In the genomic region with DNA sequence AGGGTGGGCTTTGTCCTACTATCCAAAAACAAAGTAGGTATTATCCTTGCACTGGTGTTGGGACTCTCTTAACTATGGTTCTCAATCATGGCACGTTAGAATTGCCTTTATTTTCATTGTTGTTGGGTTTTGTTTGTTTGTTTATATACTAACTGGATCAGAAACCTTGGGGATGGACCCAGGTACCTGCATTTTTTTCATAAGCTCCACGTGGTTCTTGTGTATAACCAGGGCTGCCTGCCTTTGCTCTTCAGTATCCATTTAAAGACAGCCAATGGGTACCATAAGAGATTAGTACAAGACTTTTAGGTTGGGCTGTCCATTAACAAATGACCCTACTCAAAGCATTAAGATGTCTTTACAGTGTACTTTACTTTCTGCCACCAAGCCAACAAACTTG, we compare ENCODE assay signal across 2 cellular contexts.
TF ChIP-seq lines count a peak whose summit lies in the region.

No MANE protein-coding gene starts in this region.

TF ChIP-seq in A549, 52 proteins besides CTCF, POLR2A, EP300 and RAD21:
- TF ChIP-seq, protein P1, sequence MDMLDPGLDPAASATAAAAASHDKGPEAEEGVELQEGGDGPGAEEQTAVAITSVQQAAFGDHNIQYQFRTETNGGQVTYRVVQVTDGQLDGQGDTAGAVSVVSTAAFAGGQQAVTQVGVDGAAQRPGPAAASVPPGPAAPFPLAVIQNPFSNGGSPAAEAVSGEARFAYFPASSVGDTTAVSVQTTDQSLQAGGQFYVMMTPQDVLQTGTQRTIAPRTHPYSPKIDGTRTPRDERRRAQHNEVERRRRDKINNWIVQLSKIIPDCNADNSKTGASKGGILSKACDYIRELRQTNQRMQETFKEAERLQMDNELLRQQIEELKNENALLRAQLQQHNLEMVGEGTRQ (IDR thresholded peaks at IDR 0.05): no peak
- TF ChIP-seq MAZ (IDR thresholded peaks at IDR 0.05; ENCODE audit: borderline replicate concordance, low read depth, low read length) (no peak), FOSL2 (IDR thresholded peaks at IDR 0.05) (no peak), FOSL2 (CRISPR knock-in tag; IDR thresholded peaks at IDR 0.05) (no peak), EHMT2 (IDR thresholded peaks at IDR 0.05; ENCODE audit: low read depth) (no peak), ZNF302 (CRISPR knock-in tag; IDR thresholded peaks at IDR 0.05) (no peak), POLR2AphosphoS2 (conservative IDR thresholded peaks at IDR 0.05; ENCODE audit: low read length) (no peak), NR3C1 (IDR thresholded peaks at IDR 0.05) (no peak), HEYL (CRISPR knock-in tag; IDR thresholded peaks at IDR 0.05) (no peak), ZSCAN20 (CRISPR knock-in tag; IDR thresholded peaks at IDR 0.05) (no peak)
- TF ChIP-seq, protein P2, sequence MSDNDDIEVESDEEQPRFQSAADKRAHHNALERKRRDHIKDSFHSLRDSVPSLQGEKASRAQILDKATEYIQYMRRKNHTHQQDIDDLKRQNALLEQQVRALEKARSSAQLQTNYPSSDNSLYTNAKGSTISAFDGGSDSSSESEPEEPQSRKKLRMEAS (IDR thresholded peaks at IDR 0.05): no peak
- TF ChIP-seq, protein P3, sequence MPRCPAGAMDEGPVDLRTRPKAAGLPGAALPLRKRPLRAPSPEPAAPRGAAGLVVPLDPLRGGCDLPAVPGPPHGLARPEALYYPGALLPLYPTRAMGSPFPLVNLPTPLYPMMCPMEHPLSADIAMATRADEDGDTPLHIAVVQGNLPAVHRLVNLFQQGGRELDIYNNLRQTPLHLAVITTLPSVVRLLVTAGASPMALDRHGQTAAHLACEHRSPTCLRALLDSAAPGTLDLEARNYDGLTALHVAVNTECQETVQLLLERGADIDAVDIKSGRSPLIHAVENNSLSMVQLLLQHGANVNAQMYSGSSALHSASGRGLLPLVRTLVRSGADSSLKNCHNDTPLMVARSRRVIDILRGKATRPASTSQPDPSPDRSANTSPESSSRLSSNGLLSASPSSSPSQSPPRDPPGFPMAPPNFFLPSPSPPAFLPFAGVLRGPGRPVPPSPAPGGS (IDR thresholded peaks at IDR 0.05): no peak
- TF ChIP-seq, protein P4, sequence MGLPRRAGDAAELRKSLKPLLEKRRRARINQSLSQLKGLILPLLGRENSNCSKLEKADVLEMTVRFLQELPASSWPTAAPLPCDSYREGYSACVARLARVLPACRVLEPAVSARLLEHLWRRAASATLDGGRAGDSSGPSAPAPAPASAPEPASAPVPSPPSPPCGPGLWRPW (IDR thresholded peaks at IDR 0.05): no peak

TF ChIP-seq in GM23338, 12 proteins besides CTCF, POLR2A, EP300 and RAD21:
- TF ChIP-seq POLR2AphosphoS5 (IDR thresholded peaks at IDR 0.05; ENCODE audit: low read depth) (no peak), JUNB (IDR thresholded peaks at IDR 0.05; ENCODE audit: unreplicated experiment) (no peak), ZNF114 (CRISPR knock-in tag; IDR thresholded peaks at IDR 0.05) (no peak), CREB1 (CRISPR knock-in tag; IDR thresholded peaks at IDR 0.05; ENCODE audit: low read depth) (no peak), NANOG (IDR thresholded peaks at IDR 0.05; ENCODE audit: borderline replicate concordance) (no peak), EZH2phosphoT487 (IDR thresholded peaks at IDR 0.05; ENCODE audit: unreplicated experiment) (no peak), STAT1 (IDR thresholded peaks at IDR 0.05; ENCODE audit: unreplicated experiment) (no peak), EZH2 (IDR thresholded peaks at IDR 0.05; ENCODE audit: low read depth, unreplicated experiment) (no peak), ZNF331 (CRISPR knock-in tag; IDR thresholded peaks at IDR 0.05; ENCODE audit: low read depth) (no peak)
- TF ChIP-seq, protein P5, sequence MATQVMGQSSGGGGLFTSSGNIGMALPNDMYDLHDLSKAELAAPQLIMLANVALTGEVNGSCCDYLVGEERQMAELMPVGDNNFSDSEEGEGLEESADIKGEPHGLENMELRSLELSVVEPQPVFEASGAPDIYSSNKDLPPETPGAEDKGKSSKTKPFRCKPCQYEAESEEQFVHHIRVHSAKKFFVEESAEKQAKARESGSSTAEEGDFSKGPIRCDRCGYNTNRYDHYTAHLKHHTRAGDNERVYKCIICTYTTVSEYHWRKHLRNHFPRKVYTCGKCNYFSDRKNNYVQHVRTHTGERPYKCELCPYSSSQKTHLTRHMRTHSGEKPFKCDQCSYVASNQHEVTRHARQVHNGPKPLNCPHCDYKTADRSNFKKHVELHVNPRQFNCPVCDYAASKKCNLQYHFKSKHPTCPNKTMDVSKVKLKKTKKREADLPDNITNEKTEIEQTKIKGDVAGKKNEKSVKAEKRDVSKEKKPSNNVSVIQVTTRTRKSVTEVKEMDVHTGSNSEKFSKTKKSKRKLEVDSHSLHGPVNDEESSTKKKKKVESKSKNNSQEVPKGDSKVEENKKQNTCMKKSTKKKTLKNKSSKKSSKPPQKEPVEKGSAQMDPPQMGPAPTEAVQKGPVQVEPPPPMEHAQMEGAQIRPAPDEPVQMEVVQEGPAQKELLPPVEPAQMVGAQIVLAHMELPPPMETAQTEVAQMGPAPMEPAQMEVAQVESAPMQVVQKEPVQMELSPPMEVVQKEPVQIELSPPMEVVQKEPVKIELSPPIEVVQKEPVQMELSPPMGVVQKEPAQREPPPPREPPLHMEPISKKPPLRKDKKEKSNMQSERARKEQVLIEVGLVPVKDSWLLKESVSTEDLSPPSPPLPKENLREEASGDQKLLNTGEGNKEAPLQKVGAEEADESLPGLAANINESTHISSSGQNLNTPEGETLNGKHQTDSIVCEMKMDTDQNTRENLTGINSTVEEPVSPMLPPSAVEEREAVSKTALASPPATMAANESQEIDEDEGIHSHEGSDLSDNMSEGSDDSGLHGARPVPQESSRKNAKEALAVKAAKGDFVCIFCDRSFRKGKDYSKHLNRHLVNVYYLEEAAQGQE (IDR thresholded peaks at IDR 0.05; ENCODE audit: unreplicated experiment): no peak
- TF ChIP-seq, protein P6, sequence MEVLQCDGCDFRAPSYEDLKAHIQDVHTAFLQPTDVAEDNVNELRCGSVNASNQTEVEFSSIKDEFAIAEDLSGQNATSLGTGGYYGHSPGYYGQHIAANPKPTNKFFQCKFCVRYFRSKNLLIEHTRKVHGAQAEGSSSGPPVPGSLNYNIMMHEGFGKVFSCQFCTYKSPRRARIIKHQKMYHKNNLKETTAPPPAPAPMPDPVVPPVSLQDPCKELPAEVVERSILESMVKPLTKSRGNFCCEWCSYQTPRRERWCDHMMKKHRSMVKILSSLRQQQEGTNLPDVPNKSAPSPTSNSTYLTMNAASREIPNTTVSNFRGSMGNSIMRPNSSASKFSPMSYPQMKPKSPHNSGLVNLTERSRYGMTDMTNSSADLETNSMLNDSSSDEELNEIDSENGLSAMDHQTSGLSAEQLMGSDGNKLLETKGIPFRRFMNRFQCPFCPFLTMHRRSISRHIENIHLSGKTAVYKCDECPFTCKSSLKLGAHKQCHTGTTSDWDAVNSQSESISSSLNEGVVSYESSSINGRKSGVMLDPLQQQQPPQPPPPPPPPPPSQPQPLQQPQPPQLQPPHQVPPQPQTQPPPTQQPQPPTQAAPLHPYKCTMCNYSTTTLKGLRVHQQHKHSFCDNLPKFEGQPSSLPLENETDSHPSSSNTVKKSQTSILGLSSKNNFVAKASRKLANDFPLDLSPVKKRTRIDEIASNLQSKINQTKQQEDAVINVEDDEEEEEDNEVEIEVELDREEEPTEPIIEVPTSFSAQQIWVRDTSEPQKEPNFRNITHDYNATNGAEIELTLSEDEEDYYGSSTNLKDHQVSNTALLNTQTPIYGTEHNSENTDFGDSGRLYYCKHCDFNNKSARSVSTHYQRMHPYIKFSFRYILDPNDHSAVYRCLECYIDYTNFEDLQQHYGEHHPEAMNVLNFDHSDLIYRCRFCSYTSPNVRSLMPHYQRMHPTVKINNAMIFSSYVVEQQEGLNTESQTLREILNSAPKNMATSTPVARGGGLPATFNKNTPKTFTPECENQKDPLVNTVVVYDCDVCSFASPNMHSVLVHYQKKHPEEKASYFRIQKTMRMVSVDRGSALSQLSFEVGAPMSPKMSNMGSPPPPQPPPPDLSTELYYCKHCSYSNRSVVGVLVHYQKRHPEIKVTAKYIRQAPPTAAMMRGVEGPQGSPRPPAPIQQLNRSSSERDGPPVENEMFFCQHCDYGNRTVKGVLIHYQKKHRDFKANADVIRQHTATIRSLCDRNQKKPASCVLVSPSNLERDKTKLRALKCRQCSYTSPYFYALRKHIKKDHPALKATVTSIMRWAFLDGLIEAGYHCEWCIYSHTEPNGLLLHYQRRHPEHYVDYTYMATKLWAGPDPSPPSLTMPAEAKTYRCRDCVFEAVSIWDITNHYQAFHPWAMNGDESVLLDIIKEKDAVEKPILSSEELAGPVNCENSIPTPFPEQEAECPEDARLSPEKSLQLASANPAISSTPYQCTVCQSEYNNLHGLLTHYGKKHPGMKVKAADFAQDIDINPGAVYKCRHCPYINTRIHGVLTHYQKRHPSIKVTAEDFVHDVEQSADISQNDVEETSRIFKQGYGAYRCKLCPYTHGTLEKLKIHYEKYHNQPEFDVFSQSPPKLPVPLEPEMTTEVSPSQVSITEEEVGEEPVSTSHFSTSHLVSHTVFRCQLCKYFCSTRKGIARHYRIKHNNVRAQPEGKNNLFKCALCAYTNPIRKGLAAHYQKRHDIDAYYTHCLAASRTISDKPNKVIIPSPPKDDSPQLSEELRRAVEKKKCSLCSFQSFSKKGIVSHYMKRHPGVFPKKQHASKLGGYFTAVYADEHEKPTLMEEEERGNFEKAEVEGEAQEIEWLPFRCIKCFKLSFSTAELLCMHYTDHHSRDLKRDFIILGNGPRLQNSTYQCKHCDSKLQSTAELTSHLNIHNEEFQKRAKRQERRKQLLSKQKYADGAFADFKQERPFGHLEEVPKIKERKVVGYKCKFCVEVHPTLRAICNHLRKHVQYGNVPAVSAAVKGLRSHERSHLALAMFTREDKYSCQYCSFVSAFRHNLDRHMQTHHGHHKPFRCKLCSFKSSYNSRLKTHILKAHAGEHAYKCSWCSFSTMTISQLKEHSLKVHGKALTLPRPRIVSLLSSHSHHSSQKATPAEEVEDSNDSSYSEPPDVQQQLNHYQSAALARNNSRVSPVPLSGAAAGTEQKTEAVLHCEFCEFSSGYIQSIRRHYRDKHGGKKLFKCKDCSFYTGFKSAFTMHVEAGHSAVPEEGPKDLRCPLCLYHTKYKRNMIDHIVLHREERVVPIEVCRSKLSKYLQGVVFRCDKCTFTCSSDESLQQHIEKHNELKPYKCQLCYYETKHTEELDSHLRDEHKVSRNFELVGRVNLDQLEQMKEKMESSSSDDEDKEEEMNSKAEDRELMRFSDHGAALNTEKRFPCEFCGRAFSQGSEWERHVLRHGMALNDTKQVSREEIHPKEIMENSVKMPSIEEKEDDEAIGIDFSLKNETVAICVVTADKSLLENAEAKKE (CRISPR knock-in tag; IDR thresholded peaks at IDR 0.05): no peak
- TF ChIP-seq, protein P7, sequence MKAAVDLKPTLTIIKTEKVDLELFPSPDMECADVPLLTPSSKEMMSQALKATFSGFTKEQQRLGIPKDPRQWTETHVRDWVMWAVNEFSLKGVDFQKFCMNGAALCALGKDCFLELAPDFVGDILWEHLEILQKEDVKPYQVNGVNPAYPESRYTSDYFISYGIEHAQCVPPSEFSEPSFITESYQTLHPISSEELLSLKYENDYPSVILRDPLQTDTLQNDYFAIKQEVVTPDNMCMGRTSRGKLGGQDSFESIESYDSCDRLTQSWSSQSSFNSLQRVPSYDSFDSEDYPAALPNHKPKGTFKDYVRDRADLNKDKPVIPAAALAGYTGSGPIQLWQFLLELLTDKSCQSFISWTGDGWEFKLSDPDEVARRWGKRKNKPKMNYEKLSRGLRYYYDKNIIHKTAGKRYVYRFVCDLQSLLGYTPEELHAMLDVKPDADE (IDR thresholded peaks at IDR 0.05): no peak
